ENCODE assay signal across 28 cellular contexts in the genomic region with DNA sequence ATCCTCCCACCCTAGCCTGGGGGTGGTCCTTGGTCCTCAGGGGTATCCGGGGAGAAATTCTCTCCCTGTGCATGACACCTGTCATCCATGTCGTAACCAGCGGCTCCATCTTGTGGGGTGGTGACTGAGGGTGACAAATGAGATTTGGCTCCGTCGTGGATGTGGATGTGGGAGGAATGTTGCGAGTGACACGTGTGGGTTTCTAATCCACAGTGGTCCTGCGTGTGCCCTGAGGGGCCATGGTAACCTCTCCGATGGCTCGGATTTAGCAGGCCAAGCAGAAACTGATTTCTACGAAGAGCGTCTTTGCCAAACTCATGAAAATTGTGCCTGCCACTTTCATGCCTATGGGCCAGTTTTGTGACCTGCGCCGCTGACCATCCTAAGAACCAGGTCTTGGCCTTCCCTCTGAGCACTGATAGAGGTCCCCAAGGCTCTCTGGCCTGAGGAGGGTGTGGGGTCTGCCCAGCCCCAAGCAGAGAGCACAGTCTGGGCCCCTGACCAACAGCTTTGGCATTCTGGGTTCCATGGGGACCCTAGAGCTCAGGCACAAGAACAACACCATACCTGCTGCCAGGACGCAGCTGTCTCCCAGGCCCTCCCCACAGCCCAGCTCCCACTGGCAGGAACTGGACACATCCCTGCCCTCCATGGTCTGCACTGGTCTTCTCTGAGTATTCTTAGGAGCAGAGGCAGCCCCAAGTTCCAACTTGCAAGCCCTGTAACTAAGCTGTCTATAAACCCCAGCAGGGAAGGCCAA.
DNase-seq lines count a peak whose midpoint lies in the region; ATAC-seq and TF ChIP-seq lines count a peak whose summit lies in the region.
"Had no signal": no experiment of that assay in that cellular context is flagged by ENCODE, and none has a peak within 500 bp of the region (broad histone marks: within the 10 kb centered on the region; RNA-seq: fewer than 3 reads in every experiment).

No MANE protein-coding gene starts in this region.

- no peak overlapping the region for H2BK5ac ChIP-seq in mesendoderm (ENCODE audit: low read length)

- H2AK5ac ChIP-seq in mesendoderm (ENCODE audit: low read length): no peak overlapping the region

- 91% methylated on average over 15 of the region's 15 CpGs for WGBS in right cardiac atrium
- 92 to 94% (median 93%) methylated on average over 13 to 15 of the region's 15 CpGs for WGBS in spleen, 5 donors
- WGBS in prostate gland: 92% methylated on average over 15 of the region's 15 CpGs
- WGBS in mesendoderm (ENCODE audit: extremely low coverage, insufficient coverage, low lambda C conversion rate): no CpG with 5 or more reads among the region's 15 CpGs

- TF ChIP-seq POLR2A in spleen (IDR thresholded peaks at IDR 0.05) (no peak), prostate gland (IDR thresholded peaks at IDR 0.05) (no peak)

- no peaks in the 10 kb centered on the region for H3K79me2 ChIP-seq in mesendoderm (ENCODE audit: control insufficient read depth, insufficient read depth, low read length)

- no peaks in the 10 kb centered on the region for H3K9me3 ChIP-seq in right atrium auricular region
- H3K9me3 ChIP-seq in right cardiac atrium (ENCODE audit: control insufficient read depth, low read length): no peaks in the 10 kb centered on the region
- H3K9me3 ChIP-seq in mucosa of descending colon: no peaks in the 10 kb centered on the region
- H3K9me3 ChIP-seq in spleen: no peaks in the 10 kb centered on the region
- no peaks in the 10 kb centered on the region for H3K9me3 ChIP-seq in prostate gland
- H3K9me3 ChIP-seq: BE2C, HAP-1, MG63 had no signal

- no peak overlapping the region for H2BK120ac ChIP-seq in mesendoderm (ENCODE audit: low read depth, low read length)

- ATAC-seq in Right ventricle myocardium superior (ENCODE audit: poor library complexity): no peak
- no peak for ATAC-seq in right cardiac atrium
- ATAC-seq in mucosa of descending colon: no peak
- ATAC-seq: K562 had no signal

- H3K18ac ChIP-seq in mesendoderm (ENCODE audit: low read length): no peak overlapping the region

- intact Hi-C loops in Right ventricle myocardium superior (cut with DNase I): no loop called here
- intact Hi-C loops in right cardiac atrium (cut with DNase I): no loop called here
- intact Hi-C loops in mucosa of descending colon (cut with DNase I, micrococcal nuclease): no loop called here
- intact Hi-C loops in spleen (cut with DNase I; ENCODE audit: low total_unique reads): no loop called here
- intact Hi-C loops in prostate gland (cut with DNase I): no loop called here

- H3K27me3 ChIP-seq in right atrium auricular region: no peaks in the 10 kb centered on the region
- no peaks in the 10 kb centered on the region for H3K27me3 ChIP-seq in right cardiac atrium (ENCODE audit: control insufficient read depth, insufficient read depth)
- H3K27me3 ChIP-seq in spleen (replicated peaks in 1 of 7): no peaks in the 10 kb centered on the region
- H3K27me3 ChIP-seq in prostate gland (replicated peaks; ENCODE audit: insufficient read depth): no peaks in the 10 kb centered on the region
- H3K27me3 ChIP-seq in mesendoderm (ENCODE audit: insufficient read depth, low read length, poor library complexity): no peaks in the 10 kb centered on the region
- H3K27me3 ChIP-seq: BE2C, MG63 had no signal

- no peak overlapping the region for H3K56ac ChIP-seq in mesendoderm (ENCODE audit: low read length)

- no peak overlapping the region for H4K8ac ChIP-seq in mesendoderm (ENCODE audit: low read depth, low read length)

- no peak overlapping the region for H3K4me3 ChIP-seq in right atrium auricular region
- no peak overlapping the region for H3K4me3 ChIP-seq in right cardiac atrium (ENCODE audit: low read length)
- no peak overlapping the region for H3K4me3 ChIP-seq in mucosa of descending colon
- H3K4me3 ChIP-seq in spleen: no peak overlapping the region
- no peak overlapping the region for H3K4me3 ChIP-seq in prostate gland
- no peak overlapping the region for H3K4me3 ChIP-seq in mesendoderm (ENCODE audit: low read length)
- H3K4me3 ChIP-seq: HAP-1, K562, MG63, PC-9 had no signal

- no peak overlapping the region for H4K5ac ChIP-seq in mesendoderm (ENCODE audit: low read length)

- no peak overlapping the region for H2BK15ac ChIP-seq in mesendoderm (replicated peaks; ENCODE audit: low read depth)

- no peak overlapping the region for H3K9ac ChIP-seq in mesendoderm (ENCODE audit: low read length)

- no peak overlapping the region for H3K4ac ChIP-seq in mesendoderm (ENCODE audit: low read depth, low read length)

- DNase-seq in Right ventricle myocardium superior (peak; percentile 29), right atrium auricular region (ENCODE audit: low spot score) (no peak), right cardiac atrium (peak; percentile 4 to 32 (median 20)), mucosa of descending colon (peak in 2 of 3 donors; percentile 6 to 19), spleen (peak; percentile 58), prostate gland (ENCODE audit: low spot score) (no peak), pons (ENCODE audit: low spot score) (no peak), mesendoderm (no peak)
- DNase-seq: 8988T; ACHN; BE2C; CD8-positive, alpha-beta memory T cell; DMS 273 treated with DMSO at 0.1 percent for 48 hours; DMS79 treated with DMSO at 0.1 percent for 48 hours; GF-D8; GOT3; HFFc6; Kasumi-1; MG63; NCI-H2029; NCI-H446 treated with DMSO at 0.1 percent for 48 hours; NCI-H526; NCI-H82; RPMI8226; SHP77 treated with DMSO at 0.1 percent for 48 hours had no signal

- H3K36me3 ChIP-seq in right atrium auricular region: peaks cover 17% of the 10 kb centered on the region
- no peaks in the 10 kb centered on the region for H3K36me3 ChIP-seq in mucosa of descending colon (ENCODE audit: low read depth)
- no peaks in the 10 kb centered on the region for H3K36me3 ChIP-seq in spleen
- H3K36me3 ChIP-seq in prostate gland: no peaks in the 10 kb centered on the region
- H3K36me3 ChIP-seq in mesendoderm (ENCODE audit: control insufficient read depth, insufficient read depth, low read length): no peaks in the 10 kb centered on the region
- H3K36me3 ChIP-seq: HAP-1, MG63 had no signal

- no peak overlapping the region for H3K23ac ChIP-seq in mesendoderm (ENCODE audit: low read length)

- H3K4me2 ChIP-seq in mesendoderm (ENCODE audit: low read length): no peak overlapping the region
- H3K4me2 ChIP-seq: PC-9 had no signal

- TF ChIP-seq CTCF in right atrium auricular region (IDR thresholded peaks at IDR 0.05) (no peak), mucosa of descending colon (IDR thresholded peaks at IDR 0.05) (no peak), spleen (IDR thresholded peaks at IDR 0.05 in 8 of 11, conservative IDR thresholded peaks at IDR 0.05 in 3 of 11) (no peak), prostate gland (IDR thresholded peaks at IDR 0.05) (no peak)

- H3K27ac ChIP-seq in right atrium auricular region (no peak overlapping the region), right cardiac atrium (ENCODE audit: low read length) (no peak overlapping the region), spleen (no peak overlapping the region), prostate gland (no peak overlapping the region), mesendoderm (ENCODE audit: low read depth, low read length) (no peak overlapping the region)
- H3K27ac ChIP-seq: PC-9 had no signal

- H3K79me1 ChIP-seq in mesendoderm (ENCODE audit: low read length): no peaks in the 10 kb centered on the region

- no peaks in the 10 kb centered on the region for H3K4me1 ChIP-seq in right atrium auricular region
- H3K4me1 ChIP-seq in right cardiac atrium (ENCODE audit: control insufficient read depth, insufficient read depth, low read length): no peaks in the 10 kb centered on the region
- H3K4me1 ChIP-seq in mucosa of descending colon (ENCODE audit: low read depth): no peaks in the 10 kb centered on the region
- no peaks in the 10 kb centered on the region for H3K4me1 ChIP-seq in spleen
- no peaks in the 10 kb centered on the region for H3K4me1 ChIP-seq in prostate gland (replicated peaks)
- H3K4me1 ChIP-seq in mesendoderm (ENCODE audit: control insufficient read depth, low read depth, low read length): no peaks in the 10 kb centered on the region
- H3K4me1 ChIP-seq: HAP-1 had no signal

Comparison
In these comparisons a context has a peak if more than half of its experiments do, and no peak if none do; other contexts are left out.
1. DNase-seq: peak in Right ventricle myocardium superior (single experiment), right cardiac atrium (3 of 3), mucosa of descending colon (2 of 3) and spleen (single experiment); none in right atrium auricular region (single experiment), prostate gland (single experiment), pons (single experiment) and mesendoderm (single experiment).